ENCODE assay signal across 1 cellular context in genomic region chr10:116974442-116975005, GRCh38.
A peak's percentile ranks its signal among the peaks of the same experiment; 100 is the strongest.
TF ChIP-seq lines count a peak whose summit lies in the region.

No MANE protein-coding gene starts in this region.

TF ChIP-seq in HEK293, 187 proteins besides CTCF, POLR2A, EP300 and RAD21 (continued from another document):
- TF ChIP-seq MEIS1 (CRISPR knock-in tag; IDR thresholded peaks at IDR 0.05; ENCODE audit: borderline replicate concordance) = no peak
- no peak for TF ChIP-seq ZNF704 (tag by site-specific recombination; IDR thresholded peaks at IDR 0.05)
- TF ChIP-seq ZNF341 (tag by site-specific recombination; IDR thresholded peaks at IDR 0.05; ENCODE audit: low read depth) = peak; percentile 82
- TF ChIP-seq PRDM10 (tag by site-specific recombination; IDR thresholded peaks at IDR 0.05) = peak; percentile 64
- no peak for TF ChIP-seq ZNF488 (tag by site-specific recombination; IDR thresholded peaks at IDR 0.05)
- no peak for TF ChIP-seq ZSCAN18 (tag by site-specific recombination; IDR thresholded peaks at IDR 0.05)
- TF ChIP-seq ZNF585B (tag by site-specific recombination; IDR thresholded peaks at IDR 0.05) = no peak
- no peak for TF ChIP-seq ZNF140 (tag by site-specific recombination; IDR thresholded peaks at IDR 0.05)
- peak; percentile 35; the same call in 1 of the 2 replicates for TF ChIP-seq ZNF335 (tag by site-specific recombination; conservative IDR thresholded peaks at IDR 0.05)
- 0 out of 2 replicates have a peak, but pooled peaks have one; percentile 38 for TF ChIP-seq ZXDB (tag by site-specific recombination; IDR thresholded peaks at IDR 0.05)
- TF ChIP-seq ZNF558 (tag by site-specific recombination; IDR thresholded peaks at IDR 0.05) = 0 out of 2 replicates have a peak, but pooled peaks have one; percentile 25
- peak; percentile 54; the same call in 1 of the 2 replicates for TF ChIP-seq ZBTB20 (tag by site-specific recombination; IDR thresholded peaks at IDR 0.05)
- TF ChIP-seq ZFP37 (tag by site-specific recombination; IDR thresholded peaks at IDR 0.05) = no peak
- 0 out of 2 replicates have a peak, but pooled peaks have one; percentile 51 for TF ChIP-seq KLF8 (tag by site-specific recombination; IDR thresholded peaks at IDR 0.05)
